In genomic region chr19:41864374-41864773, GRCh38 we compare ENCODE assay signal across 1 cellular context.
TF ChIP-seq lines count a peak whose summit lies in the region.

No MANE protein-coding gene starts in this region.

TF ChIP-seq in H1, 55 proteins besides CTCF, POLR2A, EP300 and RAD21:
- TF ChIP-seq ATF3 (IDR thresholded peaks at IDR 0.05; ENCODE audit: insufficient read depth, low read depth, low read length) (no peak), POLR2AphosphoS5 (IDR thresholded peaks at IDR 0.05; ENCODE audit: low read depth, low read length) (peak; percentile 79; the same call in 1 of the 2 replicates)
